Comparison of ENCODE assay signal across 1 cellular context in the genomic region with DNA sequence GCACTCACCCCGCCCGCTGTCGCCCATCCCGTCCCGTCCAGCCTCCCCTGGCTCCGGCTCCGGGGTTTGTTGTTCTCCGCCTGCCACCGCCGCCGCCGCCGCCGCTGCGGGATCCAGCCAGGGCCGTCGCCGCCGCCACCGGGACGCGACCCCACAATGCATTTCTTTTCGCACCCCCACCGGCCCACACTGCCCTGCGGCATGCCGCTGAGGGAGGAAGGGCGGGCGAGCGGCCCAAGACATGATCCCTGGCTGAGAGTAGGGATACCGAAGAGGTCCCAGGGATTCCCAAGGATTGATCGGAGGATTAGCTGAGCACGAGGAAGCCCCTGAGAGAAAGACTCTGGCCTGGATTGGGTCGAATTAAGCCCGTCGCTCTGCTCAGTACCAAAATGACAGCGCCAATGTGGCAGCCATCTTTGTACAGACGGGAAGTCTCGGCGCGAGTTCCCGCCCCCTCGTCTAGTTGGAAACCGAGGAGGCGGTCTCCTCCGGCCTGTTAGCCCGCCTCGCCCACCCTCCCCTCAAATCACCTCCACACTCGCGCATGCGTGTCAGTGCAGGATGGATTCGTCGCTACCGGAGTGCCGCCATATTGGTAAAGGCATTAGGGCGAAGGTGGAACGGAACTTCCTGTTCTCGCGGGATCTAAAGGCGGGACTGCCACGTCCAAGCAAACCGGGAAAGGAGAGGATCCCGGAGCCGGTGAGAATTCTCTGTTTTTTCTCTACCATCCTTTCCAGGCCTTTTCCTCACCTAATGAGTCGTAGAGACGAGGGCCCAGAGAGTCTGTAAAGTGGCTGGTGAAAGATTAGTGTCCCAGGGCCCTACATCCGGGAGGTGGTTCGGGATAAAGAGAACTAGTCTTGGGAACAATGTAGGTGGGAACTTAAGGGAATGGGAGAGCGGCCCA.
TF ChIP-seq lines count a peak whose summit lies in the region.

A gene (minus strand): TSS at position 432 of the 913 bp plus-strand sequence. CDS start 189 bp downstream, at position 243.
A gene with protein sequence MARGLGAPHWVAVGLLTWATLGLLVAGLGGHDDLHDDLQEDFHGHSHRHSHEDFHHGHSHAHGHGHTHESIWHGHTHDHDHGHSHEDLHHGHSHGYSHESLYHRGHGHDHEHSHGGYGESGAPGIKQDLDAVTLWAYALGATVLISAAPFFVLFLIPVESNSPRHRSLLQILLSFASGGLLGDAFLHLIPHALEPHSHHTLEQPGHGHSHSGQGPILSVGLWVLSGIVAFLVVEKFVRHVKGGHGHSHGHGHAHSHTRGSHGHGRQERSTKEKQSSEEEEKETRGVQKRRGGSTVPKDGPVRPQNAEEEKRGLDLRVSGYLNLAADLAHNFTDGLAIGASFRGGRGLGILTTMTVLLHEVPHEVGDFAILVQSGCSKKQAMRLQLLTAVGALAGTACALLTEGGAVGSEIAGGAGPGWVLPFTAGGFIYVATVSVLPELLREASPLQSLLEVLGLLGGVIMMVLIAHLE (plus strand): TSS at position 634 of the 913 bp plus-strand sequence. CDS start 379 bp downstream, outside the sequence.

TF ChIP-seq in K562, 482 proteins besides CTCF, POLR2A, EP300 and RAD21 (continued from another document and continues in another):
- peak; percentile 33; the same call in 1 of the 2 replicates for TF ChIP-seq NCOA1 (IDR thresholded peaks at IDR 0.05; ENCODE audit: low read depth)
- TF ChIP-seq CCAR2 (IDR thresholded peaks at IDR 0.05; ENCODE audit: low read depth, low read length), result no peak
- no peak for TF ChIP-seq TEAD2 (tag; IDR thresholded peaks at IDR 0.05)
- no peak for TF ChIP-seq RBM17 (IDR thresholded peaks at IDR 0.05; ENCODE audit: borderline replicate concordance, low read depth, low read length)
- peak; percentile 8; the same call in 1 of the 2 replicates for TF ChIP-seq PTRF (tag; IDR thresholded peaks at IDR 0.05)
- TF ChIP-seq, protein P1, sequence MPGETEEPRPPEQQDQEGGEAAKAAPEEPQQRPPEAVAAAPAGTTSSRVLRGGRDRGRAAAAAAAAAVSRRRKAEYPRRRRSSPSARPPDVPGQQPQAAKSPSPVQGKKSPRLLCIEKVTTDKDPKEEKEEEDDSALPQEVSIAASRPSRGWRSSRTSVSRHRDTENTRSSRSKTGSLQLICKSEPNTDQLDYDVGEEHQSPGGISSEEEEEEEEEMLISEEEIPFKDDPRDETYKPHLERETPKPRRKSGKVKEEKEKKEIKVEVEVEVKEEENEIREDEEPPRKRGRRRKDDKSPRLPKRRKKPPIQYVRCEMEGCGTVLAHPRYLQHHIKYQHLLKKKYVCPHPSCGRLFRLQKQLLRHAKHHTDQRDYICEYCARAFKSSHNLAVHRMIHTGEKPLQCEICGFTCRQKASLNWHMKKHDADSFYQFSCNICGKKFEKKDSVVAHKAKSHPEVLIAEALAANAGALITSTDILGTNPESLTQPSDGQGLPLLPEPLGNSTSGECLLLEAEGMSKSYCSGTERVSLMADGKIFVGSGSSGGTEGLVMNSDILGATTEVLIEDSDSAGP (CRISPR knock-in tag; IDR thresholded peaks at IDR 0.05), result no peak
- 0 out of 2 replicates have a peak, but pooled peaks have one; percentile 55 for TF ChIP-seq HMG20A (CRISPR knock-in tag; conservative IDR thresholded peaks at IDR 0.05)
- TF ChIP-seq CTBP1 (IDR thresholded peaks at IDR 0.05; ENCODE audit: borderline replicate concordance), result peak; percentile 86
- TF ChIP-seq, protein P2, sequence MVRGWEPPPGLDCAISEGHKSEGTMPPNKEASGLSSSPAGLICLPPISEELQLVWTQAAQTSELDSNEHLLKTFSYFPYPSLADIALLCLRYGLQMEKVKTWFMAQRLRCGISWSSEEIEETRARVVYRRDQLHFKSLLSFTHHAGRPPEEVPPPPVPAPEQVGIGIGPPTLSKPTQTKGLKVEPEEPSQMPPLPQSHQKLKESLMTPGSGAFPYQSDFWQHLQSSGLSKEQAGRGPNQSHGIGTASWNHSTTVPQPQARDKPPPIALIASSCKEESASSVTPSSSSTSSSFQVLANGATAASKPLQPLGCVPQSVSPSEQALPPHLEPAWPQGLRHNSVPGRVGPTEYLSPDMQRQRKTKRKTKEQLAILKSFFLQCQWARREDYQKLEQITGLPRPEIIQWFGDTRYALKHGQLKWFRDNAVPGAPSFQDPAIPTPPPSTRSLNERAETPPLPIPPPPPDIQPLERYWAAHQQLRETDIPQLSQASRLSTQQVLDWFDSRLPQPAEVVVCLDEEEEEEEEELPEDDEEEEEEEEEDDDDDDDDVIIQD (CRISPR knock-in tag; IDR thresholded peaks at IDR 0.05), result no peak
- TF ChIP-seq, protein P3, sequence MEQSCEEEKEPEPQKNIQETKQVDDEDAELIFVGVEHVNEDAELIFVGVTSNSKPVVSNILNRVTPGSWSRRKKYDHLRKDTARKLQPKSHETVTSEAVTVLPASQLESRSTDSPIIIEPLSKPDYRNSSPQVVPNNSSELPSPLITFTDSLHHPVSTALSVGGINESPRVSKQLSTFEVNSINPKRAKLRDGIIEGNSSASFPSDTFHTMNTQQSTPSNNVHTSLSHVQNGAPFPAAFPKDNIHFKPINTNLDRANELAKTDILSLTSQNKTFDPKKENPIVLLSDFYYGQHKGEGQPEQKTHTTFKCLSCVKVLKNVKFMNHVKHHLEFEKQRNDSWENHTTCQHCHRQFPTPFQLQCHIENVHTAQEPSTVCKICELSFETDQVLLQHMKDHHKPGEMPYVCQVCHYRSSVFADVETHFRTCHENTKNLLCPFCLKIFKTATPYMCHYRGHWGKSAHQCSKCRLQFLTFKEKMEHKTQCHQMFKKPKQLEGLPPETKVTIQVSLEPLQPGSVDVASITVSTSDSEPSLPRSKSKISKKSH (CRISPR knock-in tag; IDR thresholded peaks at IDR 0.05), result no peak
- no peak for TF ChIP-seq XRCC3 (IDR thresholded peaks at IDR 0.05)
- TF ChIP-seq, protein P4, sequence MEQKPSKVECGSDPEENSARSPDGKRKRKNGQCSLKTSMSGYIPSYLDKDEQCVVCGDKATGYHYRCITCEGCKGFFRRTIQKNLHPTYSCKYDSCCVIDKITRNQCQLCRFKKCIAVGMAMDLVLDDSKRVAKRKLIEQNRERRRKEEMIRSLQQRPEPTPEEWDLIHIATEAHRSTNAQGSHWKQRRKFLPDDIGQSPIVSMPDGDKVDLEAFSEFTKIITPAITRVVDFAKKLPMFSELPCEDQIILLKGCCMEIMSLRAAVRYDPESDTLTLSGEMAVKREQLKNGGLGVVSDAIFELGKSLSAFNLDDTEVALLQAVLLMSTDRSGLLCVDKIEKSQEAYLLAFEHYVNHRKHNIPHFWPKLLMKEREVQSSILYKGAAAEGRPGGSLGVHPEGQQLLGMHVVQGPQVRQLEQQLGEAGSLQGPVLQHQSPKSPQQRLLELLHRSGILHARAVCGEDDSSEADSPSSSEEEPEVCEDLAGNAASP (IDR thresholded peaks at IDR 0.05), result no peak
- TF ChIP-seq TBP (optimal IDR thresholded peaks at IDR 0.05; ENCODE audit: low read depth, low read length), result peak; percentile 86
- TF ChIP-seq MTA1 (IDR thresholded peaks at IDR 0.05; ENCODE audit: borderline replicate concordance), result peak; percentile 92
- no peak; the same call in 1 of the 2 replicates for TF ChIP-seq TCF7 (IDR thresholded peaks at IDR 0.05; ENCODE audit: borderline replicate concordance)
- no peak for TF ChIP-seq EZH2 (IDR thresholded peaks at IDR 0.05; ENCODE audit: borderline replicate concordance, low read depth, low read length)
- TF ChIP-seq PURB (CRISPR knock-in tag; IDR thresholded peaks at IDR 0.05; ENCODE audit: low read depth), result no peak
- peak; percentile 95; the same call in 1 of the 2 replicates for TF ChIP-seq GTF2E2 (tag; IDR thresholded peaks at IDR 0.05)
- TF ChIP-seq ZBED1 (IDR thresholded peaks at IDR 0.05), result peak; percentile 53
- no peak for TF ChIP-seq JUN (IDR thresholded peaks at IDR 0.05; ENCODE audit: borderline replicate concordance, low read depth, low read length)
- no peak for TF ChIP-seq JUN (CRISPR knock-in tag; IDR thresholded peaks at IDR 0.05; ENCODE audit: borderline replicate concordance)
- TF ChIP-seq, protein P5, sequence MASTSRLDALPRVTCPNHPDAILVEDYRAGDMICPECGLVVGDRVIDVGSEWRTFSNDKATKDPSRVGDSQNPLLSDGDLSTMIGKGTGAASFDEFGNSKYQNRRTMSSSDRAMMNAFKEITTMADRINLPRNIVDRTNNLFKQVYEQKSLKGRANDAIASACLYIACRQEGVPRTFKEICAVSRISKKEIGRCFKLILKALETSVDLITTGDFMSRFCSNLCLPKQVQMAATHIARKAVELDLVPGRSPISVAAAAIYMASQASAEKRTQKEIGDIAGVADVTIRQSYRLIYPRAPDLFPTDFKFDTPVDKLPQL (IDR thresholded peaks at IDR 0.05; ENCODE audit: extremely low read depth, insufficient read length), result no peak
- peak; percentile 90 for TF ChIP-seq MEIS2 (IDR thresholded peaks at IDR 0.05; ENCODE audit: partially characterized antibody)
- TF ChIP-seq TAF7 (tag; IDR thresholded peaks at IDR 0.05), result peak; percentile 99
- no peak for TF ChIP-seq SMAD2 (IDR thresholded peaks at IDR 0.05; ENCODE audit: low read depth, low read length)
- TF ChIP-seq BCL6 (CRISPR knock-in tag; IDR thresholded peaks at IDR 0.05), result 0 out of 2 replicates have a peak, but pooled peaks have one; percentile 50
- TF ChIP-seq, protein P6, sequence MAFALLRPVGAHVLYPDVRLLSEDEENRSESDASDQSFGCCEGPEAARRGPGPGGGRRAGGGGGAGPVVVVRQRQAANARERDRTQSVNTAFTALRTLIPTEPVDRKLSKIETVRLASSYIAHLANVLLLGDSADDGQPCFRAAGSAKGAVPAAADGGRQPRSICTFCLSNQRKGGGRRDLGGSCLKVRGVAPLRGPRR (CRISPR knock-in tag; IDR thresholded peaks at IDR 0.05), result 0 out of 2 replicates have a peak, but pooled peaks have one; percentile 70
- TF ChIP-seq, protein P7, sequence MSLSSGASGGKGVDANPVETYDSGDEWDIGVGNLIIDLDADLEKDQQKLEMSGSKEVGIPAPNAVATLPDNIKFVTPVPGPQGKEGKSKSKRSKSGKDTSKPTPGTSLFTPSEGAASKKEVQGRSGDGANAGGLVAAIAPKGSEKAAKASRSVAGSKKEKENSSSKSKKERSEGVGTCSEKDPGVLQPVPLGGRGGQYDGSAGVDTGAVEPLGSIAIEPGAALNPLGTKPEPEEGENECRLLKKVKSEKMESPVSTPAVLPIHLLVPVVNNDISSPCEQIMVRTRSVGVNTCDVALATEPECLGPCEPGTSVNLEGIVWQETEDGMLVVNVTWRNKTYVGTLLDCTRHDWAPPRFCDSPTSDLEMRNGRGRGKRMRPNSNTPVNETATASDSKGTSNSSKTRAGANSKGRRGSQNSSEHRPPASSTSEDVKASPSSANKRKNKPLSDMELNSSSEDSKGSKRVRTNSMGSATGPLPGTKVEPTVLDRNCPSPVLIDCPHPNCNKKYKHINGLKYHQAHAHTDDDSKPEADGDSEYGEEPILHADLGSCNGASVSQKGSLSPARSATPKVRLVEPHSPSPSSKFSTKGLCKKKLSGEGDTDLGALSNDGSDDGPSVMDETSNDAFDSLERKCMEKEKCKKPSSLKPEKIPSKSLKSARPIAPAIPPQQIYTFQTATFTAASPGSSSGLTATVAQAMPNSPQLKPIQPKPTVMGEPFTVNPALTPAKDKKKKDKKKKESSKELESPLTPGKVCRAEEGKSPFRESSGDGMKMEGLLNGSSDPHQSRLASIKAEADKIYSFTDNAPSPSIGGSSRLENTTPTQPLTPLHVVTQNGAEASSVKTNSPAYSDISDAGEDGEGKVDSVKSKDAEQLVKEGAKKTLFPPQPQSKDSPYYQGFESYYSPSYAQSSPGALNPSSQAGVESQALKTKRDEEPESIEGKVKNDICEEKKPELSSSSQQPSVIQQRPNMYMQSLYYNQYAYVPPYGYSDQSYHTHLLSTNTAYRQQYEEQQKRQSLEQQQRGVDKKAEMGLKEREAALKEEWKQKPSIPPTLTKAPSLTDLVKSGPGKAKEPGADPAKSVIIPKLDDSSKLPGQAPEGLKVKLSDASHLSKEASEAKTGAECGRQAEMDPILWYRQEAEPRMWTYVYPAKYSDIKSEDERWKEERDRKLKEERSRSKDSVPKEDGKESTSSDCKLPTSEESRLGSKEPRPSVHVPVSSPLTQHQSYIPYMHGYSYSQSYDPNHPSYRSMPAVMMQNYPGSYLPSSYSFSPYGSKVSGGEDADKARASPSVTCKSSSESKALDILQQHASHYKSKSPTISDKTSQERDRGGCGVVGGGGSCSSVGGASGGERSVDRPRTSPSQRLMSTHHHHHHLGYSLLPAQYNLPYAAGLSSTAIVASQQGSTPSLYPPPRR (CRISPR knock-in tag; IDR thresholded peaks at IDR 0.05; ENCODE audit: borderline replicate concordance), result no peak; the same call in 1 of the 2 replicates
- TF ChIP-seq SMAD1 (IDR thresholded peaks at IDR 0.05; ENCODE audit: low read depth, low read length, partially characterized antibody), result no peak
- no peak for TF ChIP-seq ZBTB8A (IDR thresholded peaks at IDR 0.05; ENCODE audit: partially characterized antibody)
- peak; percentile 49; the same call in 1 of the 2 replicates for TF ChIP-seq ZNF24 (IDR thresholded peaks at IDR 0.05)
- no peak for TF ChIP-seq SNRNP70 (optimal IDR thresholded peaks at IDR 0.05; ENCODE audit: low read depth, low read length)
- peak in 1 of 2 experiments; percentile 62; a peak in 1 of 4 replicates for TF ChIP-seq TRIM24 (IDR thresholded peaks at IDR 0.05)
- TF ChIP-seq ZNF324 (CRISPR knock-in tag; IDR thresholded peaks at IDR 0.05), result peak; percentile 28; the same call in 1 of the 2 replicates
- TF ChIP-seq, protein P8, sequence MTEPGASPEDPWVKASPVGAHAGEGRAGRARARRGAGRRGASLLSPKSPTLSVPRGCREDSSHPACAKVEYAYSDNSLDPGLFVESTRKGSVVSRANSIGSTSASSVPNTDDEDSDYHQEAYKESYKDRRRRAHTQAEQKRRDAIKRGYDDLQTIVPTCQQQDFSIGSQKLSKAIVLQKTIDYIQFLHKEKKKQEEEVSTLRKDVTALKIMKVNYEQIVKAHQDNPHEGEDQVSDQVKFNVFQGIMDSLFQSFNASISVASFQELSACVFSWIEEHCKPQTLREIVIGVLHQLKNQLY (CRISPR knock-in tag; conservative IDR thresholded peaks at IDR 0.05), result peak; percentile 83 to 92; a peak in 2 of 4 replicates
- TF ChIP-seq SPI1 (IDR thresholded peaks at IDR 0.05; ENCODE audit: borderline replicate concordance, low read depth, low read length), result peak; percentile 72
- peak; percentile 87 for TF ChIP-seq PHF20 (IDR thresholded peaks at IDR 0.05; ENCODE audit: partially characterized antibody)
- TF ChIP-seq CHD1 (IDR thresholded peaks at IDR 0.05; ENCODE audit: low read length), result peak; percentile 95
- peak in 1 of 2 experiments; percentile 82; a peak in 2 of 4 replicates for TF ChIP-seq CSDE1 (IDR thresholded peaks at IDR 0.05)
- TF ChIP-seq ZNF77 (CRISPR knock-in tag; IDR thresholded peaks at IDR 0.05), result no peak
- TF ChIP-seq, protein P9, sequence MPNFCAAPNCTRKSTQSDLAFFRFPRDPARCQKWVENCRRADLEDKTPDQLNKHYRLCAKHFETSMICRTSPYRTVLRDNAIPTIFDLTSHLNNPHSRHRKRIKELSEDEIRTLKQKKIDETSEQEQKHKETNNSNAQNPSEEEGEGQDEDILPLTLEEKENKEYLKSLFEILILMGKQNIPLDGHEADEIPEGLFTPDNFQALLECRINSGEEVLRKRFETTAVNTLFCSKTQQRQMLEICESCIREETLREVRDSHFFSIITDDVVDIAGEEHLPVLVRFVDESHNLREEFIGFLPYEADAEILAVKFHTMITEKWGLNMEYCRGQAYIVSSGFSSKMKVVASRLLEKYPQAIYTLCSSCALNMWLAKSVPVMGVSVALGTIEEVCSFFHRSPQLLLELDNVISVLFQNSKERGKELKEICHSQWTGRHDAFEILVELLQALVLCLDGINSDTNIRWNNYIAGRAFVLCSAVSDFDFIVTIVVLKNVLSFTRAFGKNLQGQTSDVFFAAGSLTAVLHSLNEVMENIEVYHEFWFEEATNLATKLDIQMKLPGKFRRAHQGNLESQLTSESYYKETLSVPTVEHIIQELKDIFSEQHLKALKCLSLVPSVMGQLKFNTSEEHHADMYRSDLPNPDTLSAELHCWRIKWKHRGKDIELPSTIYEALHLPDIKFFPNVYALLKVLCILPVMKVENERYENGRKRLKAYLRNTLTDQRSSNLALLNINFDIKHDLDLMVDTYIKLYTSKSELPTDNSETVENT (CRISPR knock-in tag; IDR thresholded peaks at IDR 0.05), result no peak
